1 cellular context compared by ENCODE assay signal in the genomic region with DNA sequence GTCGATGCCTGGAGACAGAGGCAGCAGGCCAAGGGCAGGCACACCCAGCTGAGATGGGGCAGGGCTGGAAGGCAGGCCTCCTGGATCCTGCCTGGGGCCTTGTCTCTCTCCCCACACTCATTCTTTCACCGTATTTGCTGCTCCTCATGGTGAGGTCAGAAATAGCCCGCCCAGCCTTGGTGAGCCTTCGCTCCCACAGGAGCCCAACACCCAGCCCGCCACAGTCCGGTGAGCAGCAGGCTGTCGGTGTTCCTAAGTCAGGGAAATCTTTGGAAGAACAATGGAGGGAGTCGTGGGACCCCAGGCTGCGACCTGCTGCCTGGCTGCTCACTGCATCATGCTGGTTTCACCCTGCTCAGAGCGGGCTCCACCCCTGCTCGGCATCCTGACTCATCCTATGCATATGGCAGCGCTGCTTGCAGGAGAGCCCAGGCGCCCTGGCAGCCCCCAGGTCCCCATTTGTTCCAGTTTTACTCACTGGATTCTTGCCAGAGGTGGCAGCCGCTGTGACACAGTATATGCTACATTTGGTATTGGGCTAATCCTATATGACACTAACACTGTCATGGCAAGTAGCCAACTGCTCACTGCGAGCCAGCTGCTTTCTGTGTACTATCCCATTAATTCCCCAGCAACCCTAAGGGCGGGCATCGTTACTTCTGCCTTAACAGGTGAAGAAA.
A peak's percentile ranks its signal among the peaks of the same experiment; 100 is the strongest.
TF ChIP-seq lines count a peak whose summit lies in the region.

No MANE protein-coding gene starts in this region.

TF ChIP-seq in HEK293, 187 proteins besides CTCF, POLR2A, EP300 and RAD21 (continued from another document):
- TF ChIP-seq, protein P1, sequence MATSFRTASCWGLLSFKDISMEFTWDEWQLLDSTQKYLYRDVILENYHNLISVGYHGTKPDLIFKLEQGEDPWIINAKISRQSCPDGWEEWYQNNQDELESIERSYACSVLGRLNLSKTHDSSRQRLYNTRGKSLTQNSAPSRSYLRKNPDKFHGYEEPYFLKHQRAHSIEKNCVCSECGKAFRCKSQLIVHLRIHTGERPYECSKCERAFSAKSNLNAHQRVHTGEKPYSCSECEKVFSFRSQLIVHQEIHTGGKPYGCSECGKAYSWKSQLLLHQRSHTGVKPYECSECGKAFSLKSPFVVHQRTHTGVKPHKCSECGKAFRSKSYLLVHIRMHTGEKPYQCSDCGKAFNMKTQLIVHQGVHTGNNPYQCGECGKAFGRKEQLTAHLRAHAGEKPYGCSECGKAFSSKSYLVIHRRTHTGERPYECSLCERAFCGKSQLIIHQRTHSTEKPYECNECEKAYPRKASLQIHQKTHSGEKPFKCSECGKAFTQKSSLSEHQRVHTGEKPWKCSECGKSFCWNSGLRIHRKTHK (tag by site-specific recombination; IDR thresholded peaks at IDR 0.05) = no peak; the same call in 1 of the 2 replicates
- no peak for TF ChIP-seq ZNF223 (tag by site-specific recombination; IDR thresholded peaks at IDR 0.05)
- TF ChIP-seq KLF1 (tag by site-specific recombination; IDR thresholded peaks at IDR 0.05) = peak; percentile 75; the same call in 1 of the 2 replicates
- no peak for TF ChIP-seq ZBTB21 (tag by site-specific recombination; IDR thresholded peaks at IDR 0.05)
- TF ChIP-seq ZNF10 (tag by site-specific recombination; IDR thresholded peaks at IDR 0.05) = 0 out of 2 replicates have a peak, but pooled peaks have one; percentile 61
- no peak for TF ChIP-seq GLI2 (tag by site-specific recombination; IDR thresholded peaks at IDR 0.05; ENCODE audit: borderline replicate concordance, low read depth)
- TF ChIP-seq, protein P2, sequence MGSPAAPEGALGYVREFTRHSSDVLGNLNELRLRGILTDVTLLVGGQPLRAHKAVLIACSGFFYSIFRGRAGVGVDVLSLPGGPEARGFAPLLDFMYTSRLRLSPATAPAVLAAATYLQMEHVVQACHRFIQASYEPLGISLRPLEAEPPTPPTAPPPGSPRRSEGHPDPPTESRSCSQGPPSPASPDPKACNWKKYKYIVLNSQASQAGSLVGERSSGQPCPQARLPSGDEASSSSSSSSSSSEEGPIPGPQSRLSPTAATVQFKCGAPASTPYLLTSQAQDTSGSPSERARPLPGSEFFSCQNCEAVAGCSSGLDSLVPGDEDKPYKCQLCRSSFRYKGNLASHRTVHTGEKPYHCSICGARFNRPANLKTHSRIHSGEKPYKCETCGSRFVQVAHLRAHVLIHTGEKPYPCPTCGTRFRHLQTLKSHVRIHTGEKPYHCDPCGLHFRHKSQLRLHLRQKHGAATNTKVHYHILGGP (tag by site-specific recombination; IDR thresholded peaks at IDR 0.05) = no peak
- TF ChIP-seq SP7 (tag by site-specific recombination; IDR thresholded peaks at IDR 0.05) = peak; percentile 46
- no peak for TF ChIP-seq ZNF341 (tag by site-specific recombination; IDR thresholded peaks at IDR 0.05; ENCODE audit: low read depth)
- TF ChIP-seq, protein P3, sequence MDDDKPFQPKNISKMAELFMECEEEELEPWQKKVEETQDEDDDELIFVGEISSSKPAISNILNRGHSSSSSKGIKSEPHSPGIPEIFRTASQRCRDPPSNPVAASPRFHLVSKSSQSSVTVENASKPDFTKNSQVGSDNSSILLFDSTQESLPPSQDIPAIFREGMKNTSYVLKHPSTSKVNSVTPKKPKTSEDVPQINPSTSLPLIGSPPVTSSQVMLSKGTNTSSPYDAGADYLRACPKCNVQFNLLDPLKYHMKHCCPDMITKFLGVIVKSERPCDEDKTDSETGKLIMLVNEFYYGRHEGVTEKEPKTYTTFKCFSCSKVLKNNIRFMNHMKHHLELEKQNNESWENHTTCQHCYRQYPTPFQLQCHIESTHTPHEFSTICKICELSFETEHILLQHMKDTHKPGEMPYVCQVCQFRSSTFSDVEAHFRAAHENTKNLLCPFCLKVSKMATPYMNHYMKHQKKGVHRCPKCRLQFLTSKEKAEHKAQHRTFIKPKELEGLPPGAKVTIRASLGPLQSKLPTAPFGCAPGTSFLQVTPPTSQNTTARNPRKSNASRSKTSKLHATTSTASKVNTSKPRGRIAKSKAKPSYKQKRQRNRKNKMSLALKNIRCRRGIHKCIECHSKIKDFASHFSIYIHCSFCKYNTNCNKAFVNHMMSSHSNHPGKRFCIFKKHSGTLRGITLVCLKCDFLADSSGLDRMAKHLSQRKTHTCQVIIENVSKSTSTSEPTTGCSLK (tag by site-specific recombination; IDR thresholded peaks at IDR 0.05) = no peak
- peak; percentile 84 for TF ChIP-seq ZNF600 (tag by site-specific recombination; IDR thresholded peaks at IDR 0.05)
- peak; percentile 41 for TF ChIP-seq ZNF629 (tag by site-specific recombination; IDR thresholded peaks at IDR 0.05)
- TF ChIP-seq, protein P4, sequence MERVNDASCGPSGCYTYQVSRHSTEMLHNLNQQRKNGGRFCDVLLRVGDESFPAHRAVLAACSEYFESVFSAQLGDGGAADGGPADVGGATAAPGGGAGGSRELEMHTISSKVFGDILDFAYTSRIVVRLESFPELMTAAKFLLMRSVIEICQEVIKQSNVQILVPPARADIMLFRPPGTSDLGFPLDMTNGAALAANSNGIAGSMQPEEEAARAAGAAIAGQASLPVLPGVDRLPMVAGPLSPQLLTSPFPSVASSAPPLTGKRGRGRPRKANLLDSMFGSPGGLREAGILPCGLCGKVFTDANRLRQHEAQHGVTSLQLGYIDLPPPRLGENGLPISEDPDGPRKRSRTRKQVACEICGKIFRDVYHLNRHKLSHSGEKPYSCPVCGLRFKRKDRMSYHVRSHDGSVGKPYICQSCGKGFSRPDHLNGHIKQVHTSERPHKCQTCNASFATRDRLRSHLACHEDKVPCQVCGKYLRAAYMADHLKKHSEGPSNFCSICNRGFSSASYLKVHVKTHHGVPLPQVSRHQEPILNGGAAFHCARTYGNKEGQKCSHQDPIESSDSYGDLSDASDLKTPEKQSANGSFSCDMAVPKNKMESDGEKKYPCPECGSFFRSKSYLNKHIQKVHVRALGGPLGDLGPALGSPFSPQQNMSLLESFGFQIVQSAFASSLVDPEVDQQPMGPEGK (tag by site-specific recombination; IDR thresholded peaks at IDR 0.05) = peak; percentile 66
- TF ChIP-seq ZNF324 (tag by site-specific recombination; IDR thresholded peaks at IDR 0.05) = no peak
TF ChIP-seq in HEK293: peak in this region for 14.
